1 cellular context compared by ENCODE assay signal in the genomic region with DNA sequence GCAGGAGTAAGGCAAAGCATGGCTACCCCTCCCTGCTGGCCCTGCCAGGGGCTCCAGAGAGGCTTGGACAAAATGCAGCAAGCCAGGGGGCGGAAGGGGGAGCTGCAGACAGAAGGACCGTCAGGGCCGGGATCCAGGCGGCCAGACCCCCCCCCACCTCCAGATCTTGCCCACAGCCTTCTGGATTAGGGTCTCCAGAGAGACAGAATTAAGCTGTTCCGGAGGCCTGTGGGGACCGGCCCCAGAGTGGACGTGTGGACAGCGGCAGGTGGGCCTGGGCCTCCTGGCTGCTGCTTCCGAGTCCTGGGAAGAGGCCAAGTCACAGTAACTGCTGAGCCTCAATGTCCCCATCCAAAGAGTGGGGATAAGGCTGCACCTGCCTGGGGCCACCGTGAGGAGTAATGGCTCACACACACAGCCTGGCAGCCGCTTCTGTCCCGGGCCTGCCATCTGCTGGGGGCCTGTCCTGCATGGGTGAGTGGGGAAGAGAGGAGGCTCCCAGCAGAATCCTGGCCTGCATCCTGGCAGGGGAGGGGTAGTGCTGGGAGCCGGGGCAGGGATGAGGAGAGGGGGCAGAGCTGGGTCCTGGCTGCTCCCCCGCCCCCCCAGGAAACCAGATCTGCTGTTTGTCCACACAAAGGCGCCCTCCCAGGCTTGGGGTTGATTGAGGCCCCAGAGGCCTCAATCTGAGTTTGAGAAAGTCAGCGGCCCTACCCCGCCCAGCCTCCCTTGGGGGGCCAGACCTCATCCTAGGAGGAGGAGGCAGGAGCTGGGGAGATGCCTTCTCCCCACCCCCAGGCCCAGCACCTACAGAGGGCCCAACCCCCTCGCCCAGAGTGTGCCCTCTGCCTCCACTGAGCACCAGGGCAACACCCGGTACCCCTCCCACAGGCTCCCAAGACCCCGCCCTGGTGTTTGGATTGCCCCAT.
TF ChIP-seq lines count a peak whose summit lies in the region.

No MANE protein-coding gene starts in this region.

TF ChIP-seq in GM12878, 131 proteins besides CTCF, POLR2A, EP300 and RAD21:
- TF ChIP-seq FOXK2 (IDR thresholded peaks at IDR 0.05) = no peak
- no peak for TF ChIP-seq SIN3A (IDR thresholded peaks at IDR 0.05; ENCODE audit: low read depth, low read length)
- TF ChIP-seq POU2F2 (IDR thresholded peaks at IDR 0.05; ENCODE audit: borderline replicate concordance, low read depth, low read length) = no peak
- TF ChIP-seq, protein P1, sequence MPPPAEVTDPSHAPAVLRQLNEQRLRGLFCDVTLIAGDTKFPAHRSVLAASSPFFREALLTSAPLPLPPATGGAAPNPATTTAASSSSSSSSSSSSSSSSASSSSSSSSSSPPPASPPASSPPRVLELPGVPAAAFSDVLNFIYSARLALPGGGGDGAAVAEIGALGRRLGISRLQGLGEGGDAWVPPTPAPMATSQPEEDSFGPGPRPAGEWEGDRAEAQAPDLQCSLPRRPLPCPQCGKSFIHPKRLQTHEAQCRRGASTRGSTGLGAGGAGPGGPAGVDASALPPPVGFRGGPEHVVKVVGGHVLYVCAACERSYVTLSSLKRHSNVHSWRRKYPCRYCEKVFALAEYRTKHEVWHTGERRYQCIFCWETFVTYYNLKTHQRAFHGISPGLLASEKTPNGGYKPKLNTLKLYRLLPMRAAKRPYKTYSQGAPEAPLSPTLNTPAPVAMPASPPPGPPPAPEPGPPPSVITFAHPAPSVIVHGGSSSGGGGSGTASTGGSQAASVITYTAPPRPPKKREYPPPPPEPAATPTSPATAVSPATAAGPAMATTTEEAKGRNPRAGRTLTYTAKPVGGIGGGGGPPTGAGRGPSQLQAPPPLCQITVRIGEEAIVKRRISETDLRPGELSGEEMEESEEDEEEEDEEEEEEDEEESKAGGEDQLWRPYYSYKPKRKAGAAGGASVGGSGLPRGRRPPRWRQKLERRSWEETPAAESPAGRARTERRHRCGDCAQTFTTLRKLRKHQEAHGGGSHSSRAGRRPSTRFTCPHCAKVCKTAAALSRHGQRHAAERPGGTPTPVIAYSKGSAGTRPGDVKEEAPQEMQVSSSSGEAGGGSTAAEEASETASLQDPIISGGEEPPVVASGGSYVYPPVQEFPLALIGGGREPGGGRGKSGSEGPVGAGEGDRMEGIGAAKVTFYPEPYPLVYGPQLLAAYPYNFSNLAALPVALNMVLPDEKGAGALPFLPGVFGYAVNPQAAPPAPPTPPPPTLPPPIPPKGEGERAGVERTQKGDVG (CRISPR knock-in tag; IDR thresholded peaks at IDR 0.05) = no peak
- TF ChIP-seq BCL11A (IDR thresholded peaks at IDR 0.05; ENCODE audit: low read depth, low read length) = no peak
